In genomic region chr16:47584464-47585225, GRCh38 we compare ENCODE assay signal across 16 cellular contexts.
DNase-seq lines count a peak whose midpoint lies in the region; ATAC-seq, FAIRE-seq and TF ChIP-seq lines count a peak whose summit lies in the region.
"Had no signal": no experiment of that assay in that cellular context is flagged by ENCODE, and none has a peak within 500 bp of the region (broad histone marks: within the 10 kb centered on the region; RNA-seq: fewer than 3 reads in every experiment).

No MANE protein-coding gene starts in this region.

- BruUV-seq in K562 (replicated peaks; lab: Mats Ljungman, UMichigan), result no TSS peak

- H3K4me2 ChIP-seq in K562 (ENCODE audit: insufficient read depth, low read length), result no peak overlapping the region

- H3K36me3 Mint-ChIP-seq in CD4-positive, alpha-beta memory T cell, result peaks cover 19 to 22% of the 10 kb centered on the region in 2 donors

- no peaks in the 10 kb centered on the region for H3K27me3 Mint-ChIP-seq in CD4-positive, alpha-beta memory T cell
- H3K27me3 Mint-ChIP-seq: CD8-positive, alpha-beta memory T cell had no signal

- no peaks in the 10 kb centered on the region for H3K4me1 ChIP-seq in K562 (replicated peaks in 1 of 2; ENCODE audit: control insufficient read depth in 2 of 2, insufficient read depth in 2 of 2, low read length in 2 of 2)
- peaks cover 17% of the 10 kb centered on the region for H3K4me1 ChIP-seq in psoas muscle
- no peaks in the 10 kb centered on the region for H3K4me1 ChIP-seq in CD4-positive, alpha-beta memory T cell (ENCODE audit: insufficient read depth, low read length)
- H3K4me1 ChIP-seq: Caco-2, HAP-1 had no signal

- peak; percentile 60 for ATAC-seq in HG03432 (IDR thresholded peaks at IDR 0.05; ENCODE audit: unreplicated experiment)
- peak; percentile 63 for ATAC-seq in K562
- peak in 3 of 4 donors; percentile 73 to 91 (median 82) for ATAC-seq in psoas muscle

- in situ Hi-C loops in K562 (cut with MboI), result no loop called here

- no peaks in the 10 kb centered on the region for H3K79me2 ChIP-seq in K562 (ENCODE audit: control insufficient read depth, insufficient read depth, low read length)

- H4K20me1 ChIP-seq in K562 (replicated peaks; ENCODE audit: control insufficient read depth, insufficient read depth, low read length), result no peaks in the 10 kb centered on the region

- no peak overlapping the region for H3K9ac ChIP-seq in K562 (ENCODE audit: insufficient read depth in 1 of 2, low read depth in 2 of 2, low read length in 2 of 2)
- H3K9ac ChIP-seq: GM23248 had no signal

- FAIRE-seq in K562 (lab: Jason Lieb, UNC), result no peak
- FAIRE-seq: GM18507 had no signal

- 93% methylated on average over 4 of the region's 4 CpGs for WGBS in K562 (ENCODE audit: insufficient coverage, low coverage, missing lambda C conversion rate)
- WGBS in psoas muscle, 3 donors, result 67 to 90% (median 68%) methylated on average over 4 of the region's 4 CpGs

- TF ChIP-seq POLR2A in K562 (conservative IDR thresholded peaks at IDR 0.05), result no peak

- DNase-seq in K562 (ENCODE audit: extremely low read depth in 1 of 4, low spot score in 3 of 4) (no peak), psoas muscle (no peak), GM03348 (ENCODE audit: low spot score) (no peak)
- DNase-seq in activated naive CD4-positive, alpha-beta T cell treated with Interleukin-2 at 50 U/mL for 16 hours, result no peak
- DNase-seq in CD4-positive, alpha-beta memory T cell, result no peak
- DNase-seq: Caco-2; CD8-positive, alpha-beta memory T cell; DND-41; GDM1; GM23248; KG1 had no signal

- intact Hi-C loops in K562 (cut with micrococcal nuclease), result no loop called here
- intact Hi-C loops in psoas muscle (cut with DNase I), result no loop called here
- intact Hi-C loops in CD4-positive, alpha-beta memory T cell (cut with micrococcal nuclease), result no loop called here

- POLR2A ChIA-PET in K562 (lab: Yijun Ruan, JAX), result interaction anchor here (1.1 to 1.6 kb wide), 2 partner anchors 14 to 22 kb away, joined by 3 to 5 read pairs; no protein-coding TSS in a partner anchor
- POLR2A ChIA-PET in CD4-positive, alpha-beta memory T cell (lab: Charles Lee; ENCODE audit: partially characterized antibody), result no interaction called here

- H3K4me1 Mint-ChIP-seq in CD4-positive, alpha-beta memory T cell, result no peaks in the 10 kb centered on the region
- H3K4me1 Mint-ChIP-seq: CD14-positive monocyte had no signal

- no peaks in the 10 kb centered on the region for H3K9me3 Mint-ChIP-seq in CD4-positive, alpha-beta memory T cell
- H3K9me3 Mint-ChIP-seq: CD14-positive monocyte; CD8-positive, alpha-beta memory T cell had no signal

- no peak overlapping the region for H3K4me3 Mint-ChIP-seq in CD4-positive, alpha-beta memory T cell
- H3K4me3 Mint-ChIP-seq: CD14-positive monocyte; CD8-positive, alpha-beta memory T cell had no signal

- no peaks in the 10 kb centered on the region for H3K9me1 ChIP-seq in K562 (ENCODE audit: control insufficient read depth, insufficient read depth, low read length)

- H3K27ac ChIP-seq in K562 (ENCODE audit: extremely low read depth, low read depth, low read length) (no peak overlapping the region), psoas muscle (peak overlapping the region; percentile 34)
- no peak overlapping the region for H3K27ac ChIP-seq in CD4-positive, alpha-beta memory T cell (ENCODE audit: low read depth, low read length)
- H3K27ac ChIP-seq: GM23248, HL-60 had no signal

- H3K27ac Mint-ChIP-seq in CD4-positive, alpha-beta memory T cell, result peak overlapping the region in 3 of 7 donors; percentile 1 to 23 (median 21)

- no peak for TF ChIP-seq RAD21 in K562 (CRISPR knock-in tag; conservative IDR thresholded peaks at IDR 0.05 in 1 of 2, IDR thresholded peaks at IDR 0.05 in 1 of 2)

- TF ChIP-seq EP300 in K562 (IDR thresholded peaks at IDR 0.05; ENCODE audit: low read length), result no peak

- H3K27me3 ChIP-seq in K562 (ENCODE audit: control insufficient read depth in 2 of 2, insufficient read depth in 2 of 2, low read length in 2 of 2), result no peaks in the 10 kb centered on the region
- H3K27me3 ChIP-seq in psoas muscle (ENCODE audit: insufficient read depth in 3 of 3, low read length in 2 of 3), result no peaks in the 10 kb centered on the region
- H3K27me3 ChIP-seq in CD4-positive, alpha-beta memory T cell (ENCODE audit: insufficient read depth, low read length), result no peaks in the 10 kb centered on the region

- TF ChIP-seq CTCF in K562 (IDR thresholded peaks at IDR 0.05 in 2 of 3, conservative IDR thresholded peaks at IDR 0.05 in 1 of 3; ENCODE audit: insufficient read depth in 2 of 3, low read depth in 1 of 3, low read length in 3 of 3) (no peak), psoas muscle (IDR thresholded peaks at IDR 0.05) (no peak)

- CTCF ChIA-PET in K562 (lab: Yijun Ruan, JAX; ENCODE audit: low intra/inter-chr PET ratio), result no interaction called here
- CTCF ChIA-PET in CD4-positive, alpha-beta memory T cell (lab: Charles Lee; ENCODE audit: partially characterized antibody), result interaction anchor here (1.3 to 1.6 kb wide), 3 partner anchors 12 to 441 kb away, joined by 3 to 6 read pairs (median 3); partner anchors contain the start of gene NETO2

- H3K4me3 ChIP-seq in K562 (no peak overlapping the region), psoas muscle (no peak overlapping the region)
- H3K4me3 ChIP-seq in CD4-positive, alpha-beta memory T cell (ENCODE audit: low read length in 2 of 2), result no peak overlapping the region
- H3K4me3 ChIP-seq: GM23248, HAP-1 had no signal

- H3K36me3 ChIP-seq in K562 (ENCODE audit: control insufficient read depth, insufficient read depth, low read length) (peaks cover 28% of the 10 kb centered on the region), psoas muscle (ENCODE audit: insufficient read depth in 1 of 2, low read depth in 1 of 2) (peaks cover 0 to 20% of the 10 kb centered on the region in 2 donors)
- peaks cover 4% of the 10 kb centered on the region for H3K36me3 ChIP-seq in CD4-positive, alpha-beta memory T cell (ENCODE audit: insufficient read depth, low read length)

- H3K9me3 ChIP-seq in K562 (replicated peaks; ENCODE audit: control insufficient read depth, insufficient read depth, low read depth, low read length) (no peaks in the 10 kb centered on the region), psoas muscle (no peaks in the 10 kb centered on the region)
- no peaks in the 10 kb centered on the region for H3K9me3 ChIP-seq in CD4-positive, alpha-beta memory T cell (ENCODE audit: control insufficient read depth in 1 of 2, low read length in 2 of 2)
- H3K9me3 ChIP-seq: Caco-2, HAP-1 had no signal

- no peak overlapping the region for H2AFZ ChIP-seq in K562 (ENCODE audit: low read depth, low read length)
- H2AFZ ChIP-seq: GM23248 had no signal

TF ChIP-seq in K562, 482 proteins besides CTCF, POLR2A, EP300 and RAD21 (continues in another document):
- TF ChIP-seq ZNF551 (CRISPR knock-in tag; IDR thresholded peaks at IDR 0.05) (no peak), SREBF2 (CRISPR knock-in tag; IDR thresholded peaks at IDR 0.05) (no peak)
